26 cellular contexts compared by ENCODE assay signal in the genomic region with DNA sequence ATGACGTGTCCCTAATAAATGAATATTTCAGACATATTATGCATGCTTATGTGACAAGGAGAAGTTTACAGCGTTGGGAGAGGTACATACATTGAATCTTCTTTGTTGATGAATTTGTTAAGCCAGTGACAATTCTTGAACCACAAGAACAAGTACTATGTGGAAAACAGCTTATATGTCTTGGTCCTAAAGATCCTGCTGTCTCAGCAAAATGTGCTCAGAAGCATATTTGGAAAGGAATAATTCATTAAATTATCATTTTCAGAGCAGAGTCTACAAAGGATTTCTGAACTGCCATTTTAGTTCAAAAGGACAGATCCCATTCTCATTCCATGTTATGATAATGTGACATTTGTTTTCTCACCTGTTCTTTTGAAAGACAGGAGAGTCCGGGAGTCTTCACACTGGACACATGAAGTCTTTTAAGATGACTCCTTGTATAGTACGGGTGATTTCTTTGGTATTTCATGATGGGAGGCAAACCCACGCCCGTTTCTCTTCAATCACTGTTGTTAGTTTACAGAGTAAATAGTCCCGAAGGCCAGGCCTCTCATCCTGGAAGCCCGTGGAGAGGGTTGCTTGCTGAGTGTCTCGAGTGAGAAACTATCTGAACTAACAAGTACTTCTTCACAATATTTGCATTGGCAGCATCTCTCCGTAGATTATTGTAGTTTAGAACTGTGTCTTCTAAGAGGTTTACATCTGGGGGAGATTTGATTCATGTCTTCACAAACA.
"Had no signal": no experiment of that assay in that cellular context is flagged by ENCODE, and none has a peak within 500 bp of the region (broad histone marks: within the 10 kb centered on the region; RNA-seq: fewer than 3 reads in every experiment).

No MANE protein-coding gene starts in this region.

- H3K9me3 Mint-ChIP-seq: activated naive CD8-positive, alpha-beta T cell treated with anti-CD3 and anti-CD28 coated beads, Interleukin-2, amount 10 ng/mL, durations not matched to agents 7 days and 5 days had no signal

- DNase-seq: activated B cell treated with CpG ODN at 0.5 μM for 24 hours; activated CD4-positive, alpha-beta memory T cell treated with anti-CD3 and anti-CD28 coated beads for 36 hours; activated CD4-positive, alpha-beta T cell treated with anti-CD3 and anti-CD28 coated beads for 4 hours; activated naive CD4-positive, alpha-beta T cell; activated naive CD8-positive, alpha-beta T cell treated with anti-CD3 and anti-CD28 coated beads, Interleukin-2, amount 10 ng/mL, durations not matched to agents 7 days and 5 days; activated T-cell treated with anti-CD3 and anti-CD28 coated beads for 4 hours; amygdala; central memory CD4-positive, alpha-beta T cell; erythroblast; foreskin melanocyte; head of caudate nucleus; kidney; mucosa of descending colon; naive B cell; stimulated activated naive CD8-positive, alpha-beta T cell treated with anti-CD3 and anti-CD28 coated beads, Interleukin-15, Interleukin-2, amounts not matched to agents 100 U/mL and 50 U/mL, for 24 hours; transverse colon; uterus had no signal

- H3K9me3 ChIP-seq: mucosa of descending colon, prostate gland, right atrium auricular region, transverse colon had no signal

- FAIRE-seq: endometrium, kidney, TTC549 had no signal

- H3K27ac ChIP-seq: coronary artery, neural progenitor cell, prostate gland, right atrium auricular region, transverse colon, uterus had no signal

- H3K27ac Mint-ChIP-seq: activated B cell treated with CpG ODN at 0.5 μM for 24 hours; activated CD4-positive, alpha-beta memory T cell treated with anti-CD3 and anti-CD28 coated beads for 36 hours; activated naive CD8-positive, alpha-beta T cell treated with anti-CD3 and anti-CD28 coated beads, Interleukin-2, amount 10 ng/mL, durations not matched to agents 7 days and 5 days; activated T-helper 1 cell treated with anti-CD3 and anti-CD28 coated beads, Interleukin-12 subunit alpha, Interleukin-12 subunit beta, Interleukin-2, Interleukin-4 antibody, amounts not matched to agents 30 ng/mL and 10 ng/mL and 1 ng/mL, durations not matched to agents 14 hours and 24 hours and 36 hours; memory B cell; neural progenitor cell had no signal

- H3K36me3 ChIP-seq: prostate gland, uterus had no signal

- H3K4me2 ChIP-seq: neural progenitor cell had no signal

- H3K4me3 Mint-ChIP-seq: activated B cell treated with CpG ODN at 0.5 μM for 24 hours; activated CD4-positive, alpha-beta memory T cell treated with anti-CD3 and anti-CD28 coated beads for 36 hours; activated naive CD8-positive, alpha-beta T cell treated with anti-CD3 and anti-CD28 coated beads, Interleukin-2, amount 10 ng/mL, durations not matched to agents 7 days and 5 days; activated T-helper 1 cell treated with anti-CD3 and anti-CD28 coated beads, Interleukin-12 subunit alpha, Interleukin-12 subunit beta, Interleukin-2, Interleukin-4 antibody, amounts not matched to agents 30 ng/mL and 10 ng/mL and 1 ng/mL, durations not matched to agents 14 hours and 24 hours and 36 hours; brain; memory B cell; naive B cell; neural progenitor cell had no signal

- H3K4me3 ChIP-seq: coronary artery, mucosa of descending colon, neural progenitor cell, prostate gland, right atrium auricular region, transverse colon, uterus had no signal

- H3K27me3 Mint-ChIP-seq: activated B cell treated with CpG ODN at 0.5 μM for 24 hours; activated CD4-positive, alpha-beta memory T cell treated with anti-CD3 and anti-CD28 coated beads for 36 hours; activated naive CD8-positive, alpha-beta T cell treated with anti-CD3 and anti-CD28 coated beads, Interleukin-2, amount 10 ng/mL, durations not matched to agents 7 days and 5 days; brain; memory B cell; naive B cell had no signal

- ATAC-seq: mucosa of descending colon; stimulated activated naive CD8-positive, alpha-beta T cell treated with anti-CD3 and anti-CD28 coated beads, Interleukin-15, Interleukin-2, amounts not matched to agents 100 U/mL and 50 U/mL, for 24 hours had no signal

- H3K4me1 Mint-ChIP-seq: activated naive CD8-positive, alpha-beta T cell treated with anti-CD3 and anti-CD28 coated beads, Interleukin-2, amount 10 ng/mL, durations not matched to agents 7 days and 5 days had no signal

- H3K27me3 ChIP-seq: neural progenitor cell, right atrium auricular region, transverse colon, uterus had no signal

- H3K4me1 ChIP-seq: neural progenitor cell, prostate gland, transverse colon, uterus had no signal

- H2AFZ ChIP-seq: neural progenitor cell had no signal
